In the genomic region with DNA sequence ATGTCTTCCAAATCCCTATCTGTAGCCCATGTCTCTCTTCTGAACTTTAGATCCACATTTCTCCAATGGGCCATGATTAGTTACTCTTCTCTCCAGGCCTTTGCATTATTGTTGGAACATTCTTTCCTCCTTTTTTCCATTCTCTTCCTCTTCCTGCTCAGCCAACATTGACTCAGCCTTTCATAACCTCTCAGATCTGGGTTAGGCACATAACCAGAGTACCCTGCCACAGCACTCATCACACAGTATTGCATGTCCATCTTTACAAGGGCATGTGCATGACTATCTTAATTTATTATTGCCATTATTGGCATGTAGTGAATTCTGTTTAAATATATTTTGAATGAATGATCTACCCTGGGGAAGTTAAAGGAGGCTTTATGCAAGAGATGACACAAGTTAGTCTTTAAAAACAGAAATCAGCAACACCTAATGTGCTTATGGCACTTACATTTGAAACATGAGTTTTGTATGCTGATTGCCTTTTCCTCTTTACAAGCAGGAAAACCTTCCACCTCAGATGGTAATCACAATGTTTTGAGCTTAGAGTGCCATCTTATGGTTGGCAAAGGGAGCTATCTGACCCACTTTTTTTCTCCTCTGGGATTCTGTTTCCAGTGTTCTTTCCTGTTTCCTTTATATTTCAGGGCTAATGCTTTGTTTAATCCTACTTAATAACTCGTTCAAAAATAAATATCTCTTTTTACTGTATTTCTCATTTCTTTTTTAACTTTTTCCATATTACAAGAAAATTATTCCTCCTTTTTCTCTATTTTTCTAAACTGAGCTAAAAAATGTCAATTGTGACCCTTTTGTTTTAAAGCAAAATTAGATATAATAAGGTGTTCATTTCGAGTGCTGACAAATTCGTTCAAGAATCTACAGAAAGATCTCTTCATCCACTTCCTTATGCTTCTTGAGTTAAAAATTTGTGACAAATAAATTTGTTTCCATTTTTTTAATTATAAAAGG, we compare ENCODE assay signal across 9 cellular contexts.
DNase-seq lines count a peak whose midpoint lies in the region; ATAC-seq and TF ChIP-seq lines count a peak whose summit lies in the region.
"Had no signal": no experiment of that assay in that cellular context is flagged by ENCODE, and none has a peak within 500 bp of the region (broad histone marks: within the 10 kb centered on the region; RNA-seq: fewer than 3 reads in every experiment).

No MANE protein-coding gene starts in this region.

- H3K4me1 ChIP-seq in gastroesophageal sphincter = peaks cover 0 to 6% (median 0%) of the 10 kb centered on the region in 3 donors

- H3K9me3 ChIP-seq in gastroesophageal sphincter = no peaks in the 10 kb centered on the region

- H3K4me3 ChIP-seq in gastroesophageal sphincter = no peak overlapping the region

- ATAC-seq in SK-N-SH treated with all-trans-retinoic acid at 6 μM for 48 hours = peak; percentile 86
- no peak for ATAC-seq in gastroesophageal sphincter
- no peak for ATAC-seq in HG02571 (IDR thresholded peaks at IDR 0.05; ENCODE audit: unreplicated experiment)
- ATAC-seq in HG02840 (IDR thresholded peaks at IDR 0.05; ENCODE audit: low FRiP score, unreplicated experiment) = no peak
- ATAC-seq: naive thymus-derived CD8-positive, alpha-beta T cell had no signal

- H3K36me3 ChIP-seq in gastroesophageal sphincter = peaks cover 3 to 64% of the 10 kb centered on the region in 2 donors

- no peak for TF ChIP-seq EP300 in gastroesophageal sphincter (IDR thresholded peaks at IDR 0.05)

- TF ChIP-seq CTCF in gastroesophageal sphincter (IDR thresholded peaks at IDR 0.05) = peak; percentile 11 to 42 (median 26)

- H3K27me3 ChIP-seq in gastroesophageal sphincter = no peaks in the 10 kb centered on the region

- TF ChIP-seq POLR2A in gastroesophageal sphincter (IDR thresholded peaks at IDR 0.05) = no peak

- WGBS in gastroesophageal sphincter (ENCODE audit: low coverage in 1 of 2), 2 donors = 51 to 74% methylated on average over 3 of the region's 3 CpGs

- DNase-seq in DMS53 (lab: John Stamatoyannopoulos, UW) (peak; percentile 82), LHCN-M2 (ENCODE audit: low read depth) (peak; percentile 57), superior temporal gyrus (ENCODE audit: extremely low spot score) (peak; percentile 78), NCI-H187 (lab: John Stamatoyannopoulos, UW) (no peak)

- no peak overlapping the region for H3K27ac ChIP-seq in gastroesophageal sphincter

TF ChIP-seq in SK-N-SH treated with all-trans-retinoic acid at 6 μM for 48 hours, 23 proteins besides CTCF, POLR2A, EP300 and RAD21:
- TF ChIP-seq, protein P1, sequence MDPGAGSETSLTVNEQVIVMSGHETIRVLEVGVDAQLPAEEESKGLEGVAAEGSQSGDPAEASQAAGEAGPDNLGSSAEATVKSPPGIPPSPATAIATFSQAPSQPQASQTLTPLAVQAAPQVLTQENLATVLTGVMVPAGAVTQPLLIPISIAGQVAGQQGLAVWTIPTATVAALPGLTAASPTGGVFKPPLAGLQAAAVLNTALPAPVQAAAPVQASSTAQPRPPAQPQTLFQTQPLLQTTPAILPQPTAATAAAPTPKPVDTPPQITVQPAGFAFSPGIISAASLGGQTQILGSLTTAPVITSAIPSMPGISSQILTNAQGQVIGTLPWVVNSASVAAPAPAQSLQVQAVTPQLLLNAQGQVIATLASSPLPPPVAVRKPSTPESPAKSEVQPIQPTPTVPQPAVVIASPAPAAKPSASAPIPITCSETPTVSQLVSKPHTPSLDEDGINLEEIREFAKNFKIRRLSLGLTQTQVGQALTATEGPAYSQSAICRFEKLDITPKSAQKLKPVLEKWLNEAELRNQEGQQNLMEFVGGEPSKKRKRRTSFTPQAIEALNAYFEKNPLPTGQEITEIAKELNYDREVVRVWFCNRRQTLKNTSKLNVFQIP (CRISPR knock-in tag; IDR thresholded peaks at IDR 0.05; ENCODE audit: borderline replicate concordance, low read depth) = no peak
- TF ChIP-seq, protein P2, sequence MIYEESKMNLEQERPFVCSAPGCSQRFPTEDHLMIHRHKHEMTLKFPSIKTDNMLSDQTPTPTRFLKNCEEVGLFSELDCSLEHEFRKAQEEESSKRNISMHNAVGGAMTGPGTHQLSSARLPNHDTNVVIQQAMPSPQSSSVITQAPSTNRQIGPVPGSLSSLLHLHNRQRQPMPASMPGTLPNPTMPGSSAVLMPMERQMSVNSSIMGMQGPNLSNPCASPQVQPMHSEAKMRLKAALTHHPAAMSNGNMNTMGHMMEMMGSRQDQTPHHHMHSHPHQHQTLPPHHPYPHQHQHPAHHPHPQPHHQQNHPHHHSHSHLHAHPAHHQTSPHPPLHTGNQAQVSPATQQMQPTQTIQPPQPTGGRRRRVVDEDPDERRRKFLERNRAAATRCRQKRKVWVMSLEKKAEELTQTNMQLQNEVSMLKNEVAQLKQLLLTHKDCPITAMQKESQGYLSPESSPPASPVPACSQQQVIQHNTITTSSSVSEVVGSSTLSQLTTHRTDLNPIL (CRISPR knock-in tag; IDR thresholded peaks at IDR 0.05; ENCODE audit: low read depth) = no peak
- no peak for TF ChIP-seq ZC3H10 (CRISPR knock-in tag; IDR thresholded peaks at IDR 0.05)
- TF ChIP-seq PPARA (CRISPR knock-in tag; IDR thresholded peaks at IDR 0.05; ENCODE audit: borderline replicate concordance) = no peak
- TF ChIP-seq ARNTL (CRISPR knock-in tag; IDR thresholded peaks at IDR 0.05; ENCODE audit: borderline replicate concordance, low read depth) = no peak
- no peak for TF ChIP-seq ZFP3 (CRISPR knock-in tag; IDR thresholded peaks at IDR 0.05)
- no peak for TF ChIP-seq TOX (CRISPR knock-in tag; IDR thresholded peaks at IDR 0.05; ENCODE audit: borderline replicate concordance)
- no peak for TF ChIP-seq CSDC2 (CRISPR knock-in tag; IDR thresholded peaks at IDR 0.05)
- TF ChIP-seq TCF4 (CRISPR knock-in tag; IDR thresholded peaks at IDR 0.05; ENCODE audit: borderline replicate concordance) = no peak
- TF ChIP-seq ZNF8 (CRISPR knock-in tag; IDR thresholded peaks at IDR 0.05) = no peak
- TF ChIP-seq ISL1 (CRISPR knock-in tag; IDR thresholded peaks at IDR 0.05) = no peak
- TF ChIP-seq ZFP30 (CRISPR knock-in tag; IDR thresholded peaks at IDR 0.05) = no peak
- TF ChIP-seq, protein P3, sequence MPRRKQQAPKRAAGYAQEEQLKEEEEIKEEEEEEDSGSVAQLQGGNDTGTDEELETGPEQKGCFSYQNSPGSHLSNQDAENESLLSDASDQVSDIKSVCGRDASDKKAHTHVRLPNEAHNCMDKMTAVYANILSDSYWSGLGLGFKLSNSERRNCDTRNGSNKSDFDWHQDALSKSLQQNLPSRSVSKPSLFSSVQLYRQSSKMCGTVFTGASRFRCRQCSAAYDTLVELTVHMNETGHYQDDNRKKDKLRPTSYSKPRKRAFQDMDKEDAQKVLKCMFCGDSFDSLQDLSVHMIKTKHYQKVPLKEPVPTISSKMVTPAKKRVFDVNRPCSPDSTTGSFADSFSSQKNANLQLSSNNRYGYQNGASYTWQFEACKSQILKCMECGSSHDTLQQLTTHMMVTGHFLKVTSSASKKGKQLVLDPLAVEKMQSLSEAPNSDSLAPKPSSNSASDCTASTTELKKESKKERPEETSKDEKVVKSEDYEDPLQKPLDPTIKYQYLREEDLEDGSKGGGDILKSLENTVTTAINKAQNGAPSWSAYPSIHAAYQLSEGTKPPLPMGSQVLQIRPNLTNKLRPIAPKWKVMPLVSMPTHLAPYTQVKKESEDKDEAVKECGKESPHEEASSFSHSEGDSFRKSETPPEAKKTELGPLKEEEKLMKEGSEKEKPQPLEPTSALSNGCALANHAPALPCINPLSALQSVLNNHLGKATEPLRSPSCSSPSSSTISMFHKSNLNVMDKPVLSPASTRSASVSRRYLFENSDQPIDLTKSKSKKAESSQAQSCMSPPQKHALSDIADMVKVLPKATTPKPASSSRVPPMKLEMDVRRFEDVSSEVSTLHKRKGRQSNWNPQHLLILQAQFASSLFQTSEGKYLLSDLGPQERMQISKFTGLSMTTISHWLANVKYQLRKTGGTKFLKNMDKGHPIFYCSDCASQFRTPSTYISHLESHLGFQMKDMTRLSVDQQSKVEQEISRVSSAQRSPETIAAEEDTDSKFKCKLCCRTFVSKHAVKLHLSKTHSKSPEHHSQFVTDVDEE (CRISPR knock-in tag; IDR thresholded peaks at IDR 0.05) = no peak
TF ChIP-seq in SK-N-SH treated with all-trans-retinoic acid at 6 μM for 48 hours: peak in this region for 0.

Comparison
In these comparisons a context has a peak if more than half of its experiments do, and no peak if none do; other contexts are left out.
1. DNase-seq: peak in DMS53 (single experiment), LHCN-M2 (single experiment) and superior temporal gyrus (single experiment); none in NCI-H187 (0 of 2).